20 cellular contexts compared by ENCODE assay signal in the genomic region with DNA sequence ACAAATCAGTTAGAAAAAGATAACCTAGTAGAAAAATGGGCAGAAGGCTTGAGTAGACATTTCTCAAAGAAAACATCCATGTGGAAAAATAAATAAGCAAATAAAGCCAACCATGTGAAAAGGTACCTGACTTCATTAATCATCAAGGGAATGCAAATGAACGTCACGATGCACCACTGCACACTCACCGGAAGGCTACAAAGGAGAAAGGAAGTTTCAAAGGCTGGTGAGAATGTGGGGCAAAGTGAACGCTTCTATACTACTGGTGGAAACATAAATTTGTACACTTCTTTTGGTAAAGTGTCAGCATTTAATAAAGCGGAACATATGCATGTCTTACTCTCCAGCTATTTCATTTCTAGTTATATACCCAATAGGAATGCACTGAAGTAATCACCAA.
"Had no signal": no experiment of that assay in that cellular context is flagged by ENCODE, and none has a peak within 500 bp of the region (broad histone marks: within the 10 kb centered on the region; RNA-seq: fewer than 3 reads in every experiment).

No MANE protein-coding gene starts in this region.

- H3K4me3 Mint-ChIP-seq: activated T-helper 17 cell treated with anti-CD3 and anti-CD28 coated beads, Interleukin-2, amount 50 U/mL, for 72 hours; dendritic cell treated with granulocyte-macrophage colony-stimulating factor and Interleukin-4, amounts not matched to agents 40 ng/mL and 50 ng/mL, for 4 days; immature natural killer cell; natural killer cell had no signal

- H3K9me3 ChIP-seq: neutrophil, upper lobe of right lung had no signal

- H3K36me3 Mint-ChIP-seq: immature natural killer cell had no signal

- ATAC-seq: activated T-helper 17 cell treated with anti-CD3 and anti-CD28 coated beads, Interleukin-2, amount 50 U/mL, for 72 hours; heart left ventricle; natural killer cell; upper lobe of right lung had no signal

- H3K4me1 ChIP-seq: breast epithelium, parathyroid adenoma, upper lobe of right lung had no signal

- H3K27ac ChIP-seq: breast epithelium, heart left ventricle, left ventricle myocardium inferior, neutrophil, parathyroid adenoma, thoracic aorta, upper lobe of right lung had no signal

- H3K4me1 Mint-ChIP-seq: activated T-helper 17 cell treated with anti-CD3 and anti-CD28 coated beads, Interleukin-2, amount 50 U/mL, for 72 hours; immature natural killer cell; natural killer cell had no signal

- FAIRE-seq: frontal cortex had no signal

- H3K4me3 ChIP-seq: breast epithelium, heart left ventricle, left ventricle myocardium inferior, thoracic aorta, upper lobe of right lung had no signal

- H3K36me3 ChIP-seq: breast epithelium, heart left ventricle, left ventricle myocardium inferior, neutrophil, thoracic aorta, upper lobe of right lung had no signal

- H2AFZ ChIP-seq: parathyroid adenoma had no signal

- H3K27me3 ChIP-seq: breast epithelium, heart left ventricle, neutrophil, upper lobe of right lung had no signal

- DNase-seq: activated CD4-positive, alpha-beta T cell treated with anti-CD3 and anti-CD28 coated beads for 1 hour; activated CD4-positive, alpha-beta T cell treated with anti-CD3 and anti-CD28 coated beads, Interleukin-2, amount 50 U/mL, for 4 hours; activated naive CD4-positive, alpha-beta T cell treated with Interleukin-2 at 50 U/mL for 16 hours; activated T-cell treated with anti-CD3 and anti-CD28 coated beads for 4 hours; aorta; effector memory CD4-positive, alpha-beta T cell; heart left ventricle; immature natural killer cell; left ventricle myocardium inferior; natural killer cell; stimulated activated CD4-positive, alpha-beta T cell treated with anti-CD3 and anti-CD28 coated beads, Interleukin-2, amount 100 ng/mL, for 24 hours; T-helper 9 cell; upper lobe of right lung had no signal

- H3K27ac Mint-ChIP-seq: activated T-helper 17 cell treated with anti-CD3 and anti-CD28 coated beads, Interleukin-2, amount 50 U/mL, for 72 hours; dendritic cell treated with granulocyte-macrophage colony-stimulating factor and Interleukin-4, amounts not matched to agents 40 ng/mL and 50 ng/mL, for 4 days; immature natural killer cell; natural killer cell had no signal

- H3K79me2 ChIP-seq: parathyroid adenoma had no signal

- H3K9ac ChIP-seq: parathyroid adenoma had no signal
